ENCODE assay signal across 8 cellular contexts in genomic region chr2:219176818-219177593, GRCh38. TPM values are rescaled to one million over a fixed set of nuclear protein-coding genes. Genes with fewer than 3 reads are reported as not detected.
DNase-seq lines count a peak whose midpoint lies in the region; ATAC-seq and TF ChIP-seq lines count a peak whose summit lies in the region.

Gene CNPPD1 (minus strand): TSS chr2:219176925. CDS start chr2:219176828, 97 bp downstream.

- H3K27ac ChIP-seq in layer of hippocampus (ENCODE audit: low read depth, low read length), result peak within 1 kb of the TSS; percentile 99

- H3K27ac Mint-ChIP-seq in activated CD4-positive, alpha-beta T cell treated with anti-CD3 and anti-CD28 coated beads for 36 hours, result peak within 1 kb of the TSS; percentile 97

- H3K27me3 Mint-ChIP-seq in activated CD4-positive, alpha-beta T cell treated with anti-CD3 and anti-CD28 coated beads for 36 hours, result no peaks in the 10 kb centered on the region

- H3K4me3 Mint-ChIP-seq in activated CD4-positive, alpha-beta T cell treated with anti-CD3 and anti-CD28 coated beads for 36 hours, result peak within 1 kb of the TSS; percentile 86

- POLR2A ChIA-PET in activated CD4-positive, alpha-beta T cell treated with anti-CD3 and anti-CD28 coated beads for 36 hours (lab: Charles Lee), result interaction anchor here (0.7 to 1.4 kb wide), 5 partner anchors 29 to 118 kb away, joined by 3 to 8 read pairs (median 5); partner anchors contain the start of genes ANKZF1, ATG9A, TUBA4A and TUBA4B

- TF ChIP-seq CTCF in choroid plexus epithelial cell (conservative IDR thresholded peaks at IDR 0.05; ENCODE audit: low read depth, low read length), result no peak

- no peaks in the 10 kb centered on the region for H3K27me3 ChIP-seq in layer of hippocampus (ENCODE audit: control insufficient read depth, insufficient read depth, low read length)

- H3K36me3 Mint-ChIP-seq in activated CD4-positive, alpha-beta T cell treated with anti-CD3 and anti-CD28 coated beads for 36 hours (ENCODE audit: low read depth), result peaks cover 37% of the 10 kb centered on the region

- peaks cover 50% of the 10 kb centered on the region for H3K4me1 Mint-ChIP-seq in activated CD4-positive, alpha-beta T cell treated with anti-CD3 and anti-CD28 coated beads for 36 hours

- CTCF ChIA-PET in activated CD4-positive, alpha-beta T cell treated with anti-CD3 and anti-CD28 coated beads for 36 hours (lab: Charles Lee), result interaction anchor here (0.6 to 3.1 kb wide), 16 partner anchors 14 to 197 kb away, joined by 3 to 29 read pairs (median 5); partner anchors contain the start of genes ABCB6, DNAJB2, NHEJ1 and ZFAND2B

- peak within 1 kb of the TSS; percentile 67 for H3K4me3 ChIP-seq in choroid plexus epithelial cell (ENCODE audit: low read depth, low read length)

- peak; percentile 68 for ATAC-seq in GM19043 (IDR thresholded peaks at IDR 0.05; ENCODE audit: low read depth, unreplicated experiment)
- peak; percentile 64 for ATAC-seq in HG03342 (IDR thresholded peaks at IDR 0.05; ENCODE audit: unreplicated experiment)
- peak; percentile 81 for ATAC-seq in activated CD4-positive, alpha-beta T cell treated with anti-CD3 and anti-CD28 coated beads for 36 hours

- intact Hi-C loops in activated CD4-positive, alpha-beta T cell treated with anti-CD3 and anti-CD28 coated beads for 36 hours (cut with DNase I, micrococcal nuclease), result loop anchor here (1.0 to 5.0 kb wide), 15 partner anchors 17 to 781 kb away; partner anchors contain the start of genes DNAJB2 (in 2 of the 2), NHEJ1 (in 2 of the 2), ABCB6 (in 1 of the 2) and ANKZF1 (in 1 of the 2)

- DNase-seq in Ammon's horn (ENCODE audit: low spot score), result peak; percentile 90
- peak; percentile 92 for DNase-seq in NCI-H510A (lab: John Stamatoyannopoulos, UW)
- DNase-seq in activated CD4-positive, alpha-beta T cell treated with anti-CD3 and anti-CD28 coated beads for 36 hours, result peak; percentile 93
- peak; percentile 76 for DNase-seq in choroid plexus epithelial cell (ENCODE audit: low read depth)
- peak; percentile 66 to 88 for DNase-seq in stimulated activated CD4-positive, alpha-beta T cell treated with anti-CD3 and anti-CD28 coated beads, Interleukin-1b, Interleukin-23, amount 100 ng/mL, for 4 hours (ENCODE audit: low read depth in 2 of 2)

- H3K9me3 Mint-ChIP-seq in activated CD4-positive, alpha-beta T cell treated with anti-CD3 and anti-CD28 coated beads for 36 hours (ENCODE audit: low read depth), result no peaks in the 10 kb centered on the region

RNA-seq across cellular contexts. Expression of gene CNPPD1, which starts in this region (rescaled TPM):
- 10 to 100 TPM; 38.7 to 41.4 TPM for total RNA-seq in activated CD4-positive, alpha-beta T cell treated with anti-CD3 and anti-CD28 coated beads for 36 hours

Comparison
In these comparisons a context has a peak if more than half of its experiments do, and no peak if none do; other contexts are left out.
1. Peak in every context shown above with its lines: DNase-seq, ATAC-seq, H3K4me3 ChIP-seq and H3K27ac ChIP-seq.